Comparison of ENCODE assay signal across 7 cellular contexts in genomic region chr12:124912529-124913287, GRCh38. TPM values are rescaled to one million over a fixed set of nuclear protein-coding genes. Genes with fewer than 3 reads are reported as not detected.
DNase-seq lines count a peak whose midpoint lies in the region; ATAC-seq and TF ChIP-seq lines count a peak whose summit lies in the region.
"Not testable (repeated sequence)": the region's sequence is repeated elsewhere in the genome, so short reads cannot be mapped to it uniquely, and the experiment has no call there.

No MANE protein-coding gene starts in this region.

- H3K4me3 Mint-ChIP-seq in activated naive CD4-positive, alpha-beta T cell treated with anti-CD3 and anti-CD28 coated beads, Interleukin-2, amount 10 ng/mL, durations not matched to agents 7 days and 5 days: peak overlapping the region; percentile 99
- H3K4me3 Mint-ChIP-seq in glutamatergic neuron (ENCODE audit: unreplicated experiment): peak overlapping the region; percentile 97

- H3K9ac ChIP-seq in mucosa of stomach (ENCODE audit: low read length): peak overlapping the region; percentile 22

- not testable (repeated sequence) for TF ChIP-seq POLR2A in Peyer's patch (IDR thresholded peaks at IDR 0.05); gastrocnemius medialis (IDR thresholded peaks at IDR 0.05)

- H3K36me3 ChIP-seq in Peyer's patch (peaks cover 0 to 34% (median 3%) of the 10 kb centered on the region in 3 donors), mucosa of stomach (ENCODE audit: control insufficient read depth, insufficient read depth, low read length) (peaks cover 11% of the 10 kb centered on the region), gastrocnemius medialis (peaks cover 2 to 28% of the 10 kb centered on the region in 2 donors)

- ATAC-seq in gastrocnemius medialis: not testable (repeated sequence)

- H3K9me3 ChIP-seq in Peyer's patch; mucosa of stomach (ENCODE audit: control insufficient read depth, low read length); gastrocnemius medialis: not testable (repeated sequence)

- peaks cover 42% of the 10 kb centered on the region for H3K36me3 Mint-ChIP-seq in activated naive CD4-positive, alpha-beta T cell treated with anti-CD3 and anti-CD28 coated beads, Interleukin-2, amount 10 ng/mL, durations not matched to agents 7 days and 5 days
- peaks cover 16% of the 10 kb centered on the region for H3K36me3 Mint-ChIP-seq in glutamatergic neuron (ENCODE audit: unreplicated experiment)

- peak overlapping the region; percentile 100 for H3K27ac Mint-ChIP-seq in activated naive CD4-positive, alpha-beta T cell treated with anti-CD3 and anti-CD28 coated beads, Interleukin-2, amount 10 ng/mL, durations not matched to agents 7 days and 5 days
- H3K27ac Mint-ChIP-seq in glutamatergic neuron (ENCODE audit: unreplicated experiment): peak overlapping the region; percentile 44

- not testable (repeated sequence) for H3K27me3 ChIP-seq in Peyer's patch; mucosa of stomach (ENCODE audit: control insufficient read depth, insufficient read depth, low read length); gastrocnemius medialis

- H3K4me1 ChIP-seq in Peyer's patch: peaks cover 0 to 45% (median 4%) of the 10 kb centered on the region in 4 donors
- H3K4me1 ChIP-seq in mucosa of stomach (ENCODE audit: control insufficient read depth, insufficient read depth, low read length): peaks cover 39% of the 10 kb centered on the region
- peaks cover 18 to 25% of the 10 kb centered on the region in 2 donors for H3K4me1 ChIP-seq in gastrocnemius medialis

- H3K4me3 ChIP-seq in GM12865 (ENCODE audit: low read depth, low read length): peak overlapping the region; percentile 46
- H3K4me3 ChIP-seq in Peyer's patch: peak overlapping the region in 3 of 4 donors; percentile 77 to 89 (median 81)
- peak overlapping the region; percentile 91 for H3K4me3 ChIP-seq in mucosa of stomach (ENCODE audit: low read length)
- H3K4me3 ChIP-seq in gastrocnemius medialis: peak overlapping the region; percentile 76 to 93 (median 82)

- in situ Hi-C loops in gastrocnemius medialis (cut with MboI; ENCODE audit: low sequenced_read_pairs in 4 of 4): loop anchor here in 1 of 4 donors (25.0 kb wide), 1 partner anchor 875 kb away; no protein-coding TSS in a partner anchor

- not testable (repeated sequence) for DNase-seq in GM12865 (ENCODE audit: low read depth); Peyer's patch; activated naive CD4-positive, alpha-beta T cell treated with anti-CD3 and anti-CD28 coated beads, Interleukin-2, amount 10 ng/mL, durations not matched to agents 7 days and 5 days; glutamatergic neuron
- peak in 1 of 2 donors; percentile 38 for DNase-seq in gastrocnemius medialis

- intact Hi-C loops in gastrocnemius medialis (cut with DNase I; ENCODE audit: low total_unique reads): loop anchor here (10.0 kb wide), 1 partner anchor 518 kb away; no protein-coding TSS in a partner anchor

- CTCF ChIA-PET in activated naive CD4-positive, alpha-beta T cell treated with anti-CD3 and anti-CD28 coated beads, Interleukin-2, amount 10 ng/mL, durations not matched to agents 7 days and 5 days (lab: Charles Lee): interaction anchor here (1.6 to 12.7 kb wide), 2 partner anchors 10 to 27 kb away, joined by 3 to 156 read pairs; no protein-coding TSS in a partner anchor

- peaks cover 12% of the 10 kb centered on the region for H3K27me3 Mint-ChIP-seq in activated naive CD4-positive, alpha-beta T cell treated with anti-CD3 and anti-CD28 coated beads, Interleukin-2, amount 10 ng/mL, durations not matched to agents 7 days and 5 days
- peaks cover 26% of the 10 kb centered on the region for H3K27me3 Mint-ChIP-seq in glutamatergic neuron (ENCODE audit: unreplicated experiment)

- H3K9me3 Mint-ChIP-seq in activated naive CD4-positive, alpha-beta T cell treated with anti-CD3 and anti-CD28 coated beads, Interleukin-2, amount 10 ng/mL, durations not matched to agents 7 days and 5 days: not testable (repeated sequence)
- H3K9me3 Mint-ChIP-seq in glutamatergic neuron (ENCODE audit: unreplicated experiment): peaks cover 19% of the 10 kb centered on the region

- not testable (repeated sequence) for TF ChIP-seq CTCF in GM12865 (IDR thresholded peaks at IDR 0.05; ENCODE audit: insufficient read depth, low read depth, low read length, missing control alignments); Peyer's patch (IDR thresholded peaks at IDR 0.05); glutamatergic neuron (IDR thresholded peaks at IDR 0.05; ENCODE audit: partially characterized antibody, unreplicated experiment); gastrocnemius medialis (IDR thresholded peaks at IDR 0.05 in 4 of 5, conservative IDR thresholded peaks at IDR 0.05 in 1 of 5)

- H3K27ac ChIP-seq in Peyer's patch (peak overlapping the region in 2 of 4 donors; percentile 98 to 100), cingulate gyrus (ENCODE audit: low read depth, low read length) (peak overlapping the region; percentile 39), gastrocnemius medialis (peak overlapping the region; percentile 98 to 100 (median 98))

- peaks cover 63% of the 10 kb centered on the region for H3K4me1 Mint-ChIP-seq in activated naive CD4-positive, alpha-beta T cell treated with anti-CD3 and anti-CD28 coated beads, Interleukin-2, amount 10 ng/mL, durations not matched to agents 7 days and 5 days
- peaks cover 32% of the 10 kb centered on the region for H3K4me1 Mint-ChIP-seq in glutamatergic neuron (ENCODE audit: low read depth, unreplicated experiment)

RNA-seq across cellular contexts. Expression of gene UBC, which starts 1.7 kb away (rescaled TPM):
- total RNA-seq in Peyer's patch (1,000 to 10,000 TPM in 3 of 4 donors, 100 to 1,000 TPM in 1; 898 to 2,531 (median 1,185) TPM), glutamatergic neuron (ENCODE audit: unreplicated experiment) (966 TPM), gastrocnemius medialis (over 10,000 TPM in 2 of 4 donors, 1,000 to 10,000 TPM in 2; 3,173 to 12,805 (median 9,048) TPM)

RNA-seq across cellular contexts. Expression of gene SCARB1, which starts 49.0 kb away (rescaled TPM):
- 100 to 1,000 TPM in 1 of 4 donors, 10 to 100 TPM in 3; 14.9 to 214 (median 64.6) TPM for total RNA-seq in Peyer's patch
- 25.1 TPM for total RNA-seq in glutamatergic neuron (ENCODE audit: unreplicated experiment)
- 1 to 10 TPM; 5.4 to 8.7 (median 6.2) TPM for total RNA-seq in gastrocnemius medialis
